1 cellular context compared by ENCODE assay signal in genomic region chr17:75652934-75653549, GRCh38.
TF ChIP-seq lines count a peak whose summit lies in the region.

No MANE protein-coding gene starts in this region.

TF ChIP-seq in HEK293, 187 proteins besides CTCF, POLR2A, EP300 and RAD21 (continued from another document):
- no peak for TF ChIP-seq PRDM4 (tag by site-specific recombination; IDR thresholded peaks at IDR 0.05)
